In genomic region chr13:30331331-30331771, GRCh38 we compare ENCODE assay signal across 23 cellular contexts. TPM values are rescaled to one million over a fixed set of nuclear protein-coding genes. Genes with fewer than 3 reads are reported as not detected.
DNase-seq lines count a peak whose midpoint lies in the region; ATAC-seq and TF ChIP-seq lines count a peak whose summit lies in the region.
"Had no signal": no experiment of that assay in that cellular context is flagged by ENCODE, and none has a peak within 500 bp of the region (broad histone marks: within the 10 kb centered on the region; RNA-seq: fewer than 3 reads in every experiment).

No MANE protein-coding gene starts in this region.

- no peak overlapping the region for H3K9ac ChIP-seq in mesenchymal stem cell (ENCODE audit: low read length)

- no peaks in the 10 kb centered on the region for H3K79me1 ChIP-seq in mesenchymal stem cell (replicated peaks; ENCODE audit: low read length, poor library complexity, severe bottlenecking)

- no peaks in the 10 kb centered on the region for H3K27me3 ChIP-seq in mesenchymal stem cell (ENCODE audit: control insufficient read depth in 1 of 2, insufficient read depth in 1 of 2, low read length in 2 of 2)
- H3K27me3 ChIP-seq in testis: no peaks in the 10 kb centered on the region
- H3K27me3 ChIP-seq: heart right ventricle, neutrophil had no signal

- no peak overlapping the region for H4K8ac ChIP-seq in mesenchymal stem cell (ENCODE audit: low read length)

- H2AK5ac ChIP-seq in mesenchymal stem cell (ENCODE audit: low read length, severe bottlenecking): peak overlapping the region; percentile 58

- H3K27ac ChIP-seq in mesenchymal stem cell (ENCODE audit: low read length, poor library complexity, severe bottlenecking): no peak overlapping the region
- H3K27ac ChIP-seq in testis: no peak overlapping the region
- H3K27ac ChIP-seq: heart right ventricle, neutrophil had no signal

- H2BK120ac ChIP-seq in mesenchymal stem cell (ENCODE audit: low read depth, low read length): no peak overlapping the region

- H3K4me1 ChIP-seq in mesenchymal stem cell (ENCODE audit: control insufficient read depth, insufficient read depth, low read depth, low read length) (peaks cover 3% of the 10 kb centered on the region), testis (no peaks in the 10 kb centered on the region)

- H3K9me3 ChIP-seq in mesenchymal stem cell (ENCODE audit: control insufficient read depth, low read length) (no peaks in the 10 kb centered on the region), testis (no peaks in the 10 kb centered on the region)
- H3K9me3 ChIP-seq: heart right ventricle, neutrophil had no signal

- 94% methylated on average over 5 of the region's 5 CpGs for WGBS in mesenchymal stem cell
- 63 to 65% methylated on average over 4 to 5 of the region's 5 CpGs for WGBS in testis, 2 donors

- H3K36me3 Mint-ChIP-seq in activated CD4-positive, alpha-beta T cell treated with anti-CD3 and anti-CD28 coated beads for 36 hours (ENCODE audit: low read depth): no peaks in the 10 kb centered on the region
- H3K36me3 Mint-ChIP-seq in activated B cell treated with CpG ODN at 0.5 μM for 24 hours (ENCODE audit: low read depth): no peaks in the 10 kb centered on the region

- no peak overlapping the region for H3K4ac ChIP-seq in mesenchymal stem cell (ENCODE audit: low read depth in 1 of 2, low read length in 2 of 2)

- no peak for DNase-seq in activated CD4-positive, alpha-beta T cell treated with anti-CD3 and anti-CD28 coated beads for 36 hours
- no peak for DNase-seq in activated CD4-positive, alpha-beta T cell treated with anti-CD3 and anti-CD28 coated beads, Interleukin-2, amount 50 U/mL, for 48 hours
- DNase-seq in activated B cell treated with CpG ODN at 0.5 μM for 24 hours (no peak), mesenchymal stem cell (no peak), testis (peak; percentile 40)
- no peak for DNase-seq in effector CD4-positive, alpha-beta T cell
- DNase-seq in stimulated activated CD4-positive, alpha-beta T cell treated with anti-CD3 and anti-CD28 coated beads, Interleukin-4, amount 100 ng/mL, for 24 hours: no peak
- DNase-seq: activated CD4-positive, CD25-positive, alpha-beta regulatory T cell; activated CD8-positive, alpha-beta memory T cell treated with anti-CD3 and anti-CD28 coated beads, Interleukin-2, amount 50 U/mL, for 4 hours; activated naive CD4-positive, alpha-beta T cell treated with Interleukin-2 at 50 U/mL for 16 hours; cortex of kidney; DMS53; erythroblast; heart right ventricle; mesendoderm; MM.1S; NCI-H187 treated with DMSO at 0.1 percent for 48 hours; NCI-H748 treated with DMSO at 0.1 percent for 48 hours; stimulated activated CD4-positive, alpha-beta T cell treated with anti-CD3 and anti-CD28 coated beads, Interleukin-4, amount 100 ng/mL, for 1 hour; stimulated activated CD8-positive, alpha-beta memory T cell treated with anti-CD3 and anti-CD28 coated beads, Interleukin-4, amount 100 ng/mL, for 48 hours; trophoblast cell had no signal

- H3K14ac ChIP-seq in mesenchymal stem cell (ENCODE audit: low read length in 2 of 2): no peak overlapping the region

- H3K4me1 Mint-ChIP-seq in activated CD4-positive, alpha-beta T cell treated with anti-CD3 and anti-CD28 coated beads for 36 hours: peaks cover 3% of the 10 kb centered on the region
- peaks cover 46% of the 10 kb centered on the region for H3K4me1 Mint-ChIP-seq in activated B cell treated with CpG ODN at 0.5 μM for 24 hours

- no peak overlapping the region for H3K4me3 ChIP-seq in mesenchymal stem cell (ENCODE audit: insufficient read depth in 1 of 2, low read depth in 1 of 2, low read length in 2 of 2)
- H3K4me3 ChIP-seq in testis: no peak overlapping the region
- H3K4me3 ChIP-seq: heart right ventricle had no signal

- ATAC-seq in activated CD4-positive, alpha-beta T cell treated with anti-CD3 and anti-CD28 coated beads for 36 hours: peak; percentile 33
- ATAC-seq in activated B cell treated with CpG ODN at 0.5 μM for 24 hours (ENCODE audit: low read depth): no peak
- no peak for ATAC-seq in HG02763 (IDR thresholded peaks at IDR 0.05; ENCODE audit: unreplicated experiment)

- H2BK12ac ChIP-seq in mesenchymal stem cell (ENCODE audit: low read length in 2 of 2): no peak overlapping the region

- H3K4me2 ChIP-seq in mesenchymal stem cell (ENCODE audit: low read length, poor library complexity, severe bottlenecking): no peak overlapping the region

- H2AFZ ChIP-seq in mesenchymal stem cell (ENCODE audit: low read depth, low read length): no peak overlapping the region

- TF ChIP-seq POLR2A in testis (IDR thresholded peaks at IDR 0.05): no peak

- no peak for TF ChIP-seq CTCF in activated B cell treated with CpG ODN at 0.5 μM for 24 hours (IDR thresholded peaks at IDR 0.05)
- no peak for TF ChIP-seq CTCF in testis (IDR thresholded peaks at IDR 0.05)

- POLR2A ChIA-PET in activated CD4-positive, alpha-beta T cell treated with anti-CD3 and anti-CD28 coated beads for 36 hours (lab: Charles Lee): no interaction called here
- POLR2A ChIA-PET in activated B cell treated with CpG ODN at 0.5 μM for 24 hours (lab: Charles Lee): interaction anchor here (3.0 kb wide), 1 partner anchor 24 kb away, joined by 11 read pairs; the partner anchor contains the start of gene KATNAL1

- H3K9me3 Mint-ChIP-seq in activated CD4-positive, alpha-beta T cell treated with anti-CD3 and anti-CD28 coated beads for 36 hours (ENCODE audit: low read depth): no peaks in the 10 kb centered on the region
- H3K9me3 Mint-ChIP-seq in activated B cell treated with CpG ODN at 0.5 μM for 24 hours: no peaks in the 10 kb centered on the region

- H4K91ac ChIP-seq in mesenchymal stem cell (ENCODE audit: low read length): no peak overlapping the region

- CTCF ChIA-PET in activated CD4-positive, alpha-beta T cell treated with anti-CD3 and anti-CD28 coated beads for 36 hours (lab: Charles Lee): interaction anchor here (1.7 to 3.3 kb wide), 2 partner anchors 11 to 199 kb away, joined by 4 to 13 read pairs; no protein-coding TSS in a partner anchor
- CTCF ChIA-PET in activated B cell treated with CpG ODN at 0.5 μM for 24 hours (lab: Charles Lee): no interaction called here

- intact Hi-C loops in activated CD4-positive, alpha-beta T cell treated with anti-CD3 and anti-CD28 coated beads for 36 hours (cut with DNase I, micrococcal nuclease): no loop called here
- intact Hi-C loops in activated B cell treated with CpG ODN at 0.5 μM for 24 hours (cut with micrococcal nuclease) (no loop called here), testis (cut with DNase I; ENCODE audit: low total_unique reads) (no loop called here)

- no peak overlapping the region for H3K4me3 Mint-ChIP-seq in activated CD4-positive, alpha-beta T cell treated with anti-CD3 and anti-CD28 coated beads for 36 hours
- no peak overlapping the region for H3K4me3 Mint-ChIP-seq in activated B cell treated with CpG ODN at 0.5 μM for 24 hours

- no peak overlapping the region for H3K18ac ChIP-seq in mesenchymal stem cell (ENCODE audit: low read depth in 1 of 2, low read length in 2 of 2)

- no peak overlapping the region for H2BK15ac ChIP-seq in mesenchymal stem cell (ENCODE audit: low read depth, poor library complexity, severe bottlenecking)

- H3K36me3 ChIP-seq in mesenchymal stem cell (ENCODE audit: control insufficient read depth in 1 of 2, insufficient read depth in 2 of 2, low read depth in 1 of 2, low read length in 2 of 2) (no peaks in the 10 kb centered on the region), testis (ENCODE audit: low read depth, missing control alignments) (no peaks in the 10 kb centered on the region)
- H3K36me3 ChIP-seq: heart right ventricle, neutrophil had no signal

- H2BK5ac ChIP-seq in mesenchymal stem cell (ENCODE audit: low read depth, low read length, poor library complexity, severe bottlenecking): no peak overlapping the region

- H3K27ac Mint-ChIP-seq in activated CD4-positive, alpha-beta T cell treated with anti-CD3 and anti-CD28 coated beads for 36 hours: no peak overlapping the region
- H3K27ac Mint-ChIP-seq in activated B cell treated with CpG ODN at 0.5 μM for 24 hours: peak overlapping the region; percentile 10

- H3K23ac ChIP-seq in mesenchymal stem cell (ENCODE audit: low read length in 2 of 2): no peak overlapping the region

- no peaks in the 10 kb centered on the region for H3K27me3 Mint-ChIP-seq in activated CD4-positive, alpha-beta T cell treated with anti-CD3 and anti-CD28 coated beads for 36 hours
- no peaks in the 10 kb centered on the region for H3K27me3 Mint-ChIP-seq in activated B cell treated with CpG ODN at 0.5 μM for 24 hours

RNA-seq across cellular contexts. Expression of gene KATNAL1, which starts 24.0 kb away (rescaled TPM):
- 10 to 100 TPM; 10.9 to 12.5 TPM for total RNA-seq in activated CD4-positive, alpha-beta T cell treated with anti-CD3 and anti-CD28 coated beads for 36 hours
- total RNA-seq in activated B cell treated with CpG ODN at 0.5 μM for 24 hours (11.6 and 13.4 TPM in 2 replicates), testis (10 to 100 TPM; 19.0 to 20.1 TPM)
- polyA plus RNA-seq in mesenchymal stem cell (2013, experiment 1 of 2): 9.6 TPM
- 11.5 TPM for polyA plus RNA-seq in mesenchymal stem cell (2013, experiment 2 of 2)
- polyA plus RNA-seq in testis (ENCODE audit: insufficient read depth, low read depth, low replicate concordance): 40.5 TPM
